In the genomic region with DNA sequence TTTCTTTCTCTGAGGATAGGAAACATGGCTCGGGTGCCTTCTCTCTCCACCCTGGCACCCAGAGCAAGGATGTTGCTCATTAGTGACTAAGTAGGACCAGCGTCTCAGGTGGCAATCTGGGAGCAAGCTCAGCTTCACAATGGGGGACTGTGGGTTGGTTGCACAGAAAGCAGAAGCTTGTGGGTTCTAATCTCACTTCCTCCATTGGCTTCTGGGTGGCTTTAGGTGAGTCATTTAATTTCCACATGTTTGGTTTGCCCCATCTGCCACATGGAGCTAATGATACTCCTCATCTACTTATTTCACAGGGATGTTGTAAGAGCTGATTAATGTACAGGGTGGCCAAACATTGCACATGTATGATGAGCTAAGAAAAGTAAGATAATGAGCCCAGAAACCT, we compare ENCODE assay signal across 8 cellular contexts. TPM values are rescaled to one million over a fixed set of nuclear protein-coding genes. Genes with fewer than 3 reads are reported as not detected.
DNase-seq lines count a peak whose midpoint lies in the region; ATAC-seq and TF ChIP-seq lines count a peak whose summit lies in the region.

No MANE protein-coding gene starts in this region.

- H3K27ac ChIP-seq in CD4-positive, alpha-beta memory T cell (ENCODE audit: low read depth, low read length), result no peak overlapping the region
- H3K27ac ChIP-seq in gastroesophageal sphincter, result no peak overlapping the region

- no peaks in the 10 kb centered on the region for H3K36me3 Mint-ChIP-seq in CD4-positive, alpha-beta memory T cell

- no peaks in the 10 kb centered on the region for H3K36me3 ChIP-seq in CD4-positive, alpha-beta memory T cell (ENCODE audit: insufficient read depth, low read length)
- H3K36me3 ChIP-seq in gastroesophageal sphincter, result no peaks in the 10 kb centered on the region

- TF ChIP-seq EP300 in gastroesophageal sphincter (IDR thresholded peaks at IDR 0.05), result no peak

- POLR2A ChIA-PET in CD4-positive, alpha-beta memory T cell (lab: Charles Lee; ENCODE audit: partially characterized antibody), result interaction anchor here (0.9 to 1.9 kb wide), 5 partner anchors 16 to 167 kb away, joined by 3 to 12 read pairs (median 6); partner anchors contain the start of genes AKIRIN2, ORC3 and RARS2

- ATAC-seq in HG03108 (IDR thresholded peaks at IDR 0.05; ENCODE audit: unreplicated experiment), result peak; percentile 91
- ATAC-seq in gastroesophageal sphincter, result no peak

- WGBS in gastroesophageal sphincter (ENCODE audit: low coverage in 1 of 2), 2 donors, result 56% methylated on average over 2 of the region's 2 CpGs; no CpG with 5 or more reads in 1 of the 2 donors

- peaks cover 12% of the 10 kb centered on the region for H3K4me1 ChIP-seq in CD4-positive, alpha-beta memory T cell (ENCODE audit: insufficient read depth, low read length)
- no peaks in the 10 kb centered on the region for H3K4me1 ChIP-seq in gastroesophageal sphincter

- intact Hi-C loops in CD4-positive, alpha-beta memory T cell (cut with micrococcal nuclease), result no loop called here

- TF ChIP-seq CTCF in gastroesophageal sphincter (IDR thresholded peaks at IDR 0.05), result no peak

- no peak for TF ChIP-seq POLR2A in erythroblast (IDR thresholded peaks at IDR 0.05; ENCODE audit: low read length)
- TF ChIP-seq POLR2A in gastroesophageal sphincter (IDR thresholded peaks at IDR 0.05), result no peak

- H3K9me3 Mint-ChIP-seq in CD4-positive, alpha-beta memory T cell, result peaks cover 0 to 2% (median 0%) of the 10 kb centered on the region in 8 donors

- H3K9me3 ChIP-seq in CD4-positive, alpha-beta memory T cell (ENCODE audit: control insufficient read depth in 1 of 2, low read length in 2 of 2), result no peaks in the 10 kb centered on the region
- H3K9me3 ChIP-seq in gastroesophageal sphincter, result no peaks in the 10 kb centered on the region

- no peaks in the 10 kb centered on the region for H3K27me3 Mint-ChIP-seq in CD4-positive, alpha-beta memory T cell

- H3K27ac Mint-ChIP-seq in CD4-positive, alpha-beta memory T cell, result peak overlapping the region in 4 of 7 donors; percentile 39 to 72 (median 49)

- peak in 1 of 5 donors; percentile 39 for DNase-seq in CD4-positive, alpha-beta memory T cell
- DNase-seq in GM19238 (ENCODE audit: insufficient read length, low spot score) (peak; percentile 67), SIG-M5 (lab: John Stamatoyannopoulos, UW) (peak; percentile 98), erythroblast (lab: John Stamatoyannopoulos, UW) (peak; percentile 47 to 51), NCI-H446 (lab: John Stamatoyannopoulos, UW) (no peak)
- peak; percentile 1 for DNase-seq in stimulated activated CD4-positive, alpha-beta T cell treated with anti-CD3 and anti-CD28 coated beads, Interleukin-2, amount 100 ng/mL, for 4 hours (ENCODE audit: low read depth)

- peaks cover 5 to 10% (median 8%) of the 10 kb centered on the region in 4 donors for H3K4me1 Mint-ChIP-seq in CD4-positive, alpha-beta memory T cell

- CTCF ChIA-PET in CD4-positive, alpha-beta memory T cell (lab: Charles Lee; ENCODE audit: partially characterized antibody), result interaction anchor here (1.1 to 1.5 kb wide), 4 partner anchors 9 to 184 kb away, joined by 3 to 5 read pairs (median 3); no protein-coding TSS in a partner anchor

- no peaks in the 10 kb centered on the region for H3K27me3 ChIP-seq in CD4-positive, alpha-beta memory T cell (ENCODE audit: insufficient read depth, low read length)
- no peaks in the 10 kb centered on the region for H3K27me3 ChIP-seq in gastroesophageal sphincter

- H3K4me3 ChIP-seq in CD4-positive, alpha-beta memory T cell (ENCODE audit: low read length in 2 of 2), result no peak overlapping the region
- H3K4me3 ChIP-seq in gastroesophageal sphincter, result no peak overlapping the region

- peak overlapping the region in 2 of 8 donors; percentile 25 to 58 for H3K4me3 Mint-ChIP-seq in CD4-positive, alpha-beta memory T cell

RNA-seq across cellular contexts. Expression of gene AKIRIN2, which starts 54.8 kb away (rescaled TPM):
- total RNA-seq in CD4-positive, alpha-beta memory T cell, result 10 to 100 TPM; 68.6 to 69.8 TPM
- polyA plus RNA-seq in CD4-positive, alpha-beta memory T cell, result 10 to 100 TPM; 49.3 to 51.7 TPM
- 10 to 100 TPM; 11.7 to 26.9 (median 16.7) TPM for total RNA-seq in gastroesophageal sphincter

Comparison
In these comparisons a context has a peak if more than half of its experiments do, and no peak if none do; other contexts are left out.
1. DNase-seq: peak in GM19238 (single experiment), SIG-M5 (single experiment), erythroblast (2 of 2) and stimulated activated CD4-positive, alpha-beta T cell treated with anti-CD3 and anti-CD28 coated beads, Interleukin-2, amount 100 ng/mL, for 4 hours (single experiment); none in NCI-H446 (0 of 2).